In genomic region chr3:33057320-33058298, GRCh38 we compare ENCODE assay signal across 1 cellular context.
A peak's percentile ranks its signal among the peaks of the same experiment; 100 is the strongest.
TF ChIP-seq lines count a peak whose summit lies in the region.

No MANE protein-coding gene starts in this region.

TF ChIP-seq in GM12878, 131 proteins besides CTCF, POLR2A, EP300 and RAD21:
- TF ChIP-seq NFIC (IDR thresholded peaks at IDR 0.05; ENCODE audit: low read depth, low read length) (peak; percentile 60; the same call in 1 of the 2 replicates), CBFB (IDR thresholded peaks at IDR 0.05; ENCODE audit: low read depth) (0 out of 2 replicates have a peak, but pooled peaks have one; percentile 25), JUNB (IDR thresholded peaks at IDR 0.05) (peak; percentile 24; the same call in 1 of the 2 replicates), FOXM1 (IDR thresholded peaks at IDR 0.05; ENCODE audit: low read depth, low read length) (peak; percentile 34; the same call in 1 of the 2 replicates), ETV6 (conservative IDR thresholded peaks at IDR 0.05 in 1 of 2, IDR thresholded peaks at IDR 0.05 in 1 of 2; ENCODE audit: borderline replicate concordance in 1 of 2, low read depth in 1 of 2) (0 out of 4 replicates have a peak, but pooled peaks of 1 of the 2 experiments have one; percentile 34), TCF3 (IDR thresholded peaks at IDR 0.05; ENCODE audit: borderline replicate concordance, insufficient read depth, low read depth, low read length) (0 out of 2 replicates have a peak, but pooled peaks have one; percentile 10), KAT2A (conservative IDR thresholded peaks at IDR 0.05; ENCODE audit: control insufficient read depth, low read depth, low read length) (no peak), EED (IDR thresholded peaks at IDR 0.05; ENCODE audit: low read depth) (peak; percentile 77), NFXL1 (IDR thresholded peaks at IDR 0.05; ENCODE audit: borderline replicate concordance) (no peak), KLF5 (IDR thresholded peaks at IDR 0.05; ENCODE audit: partially characterized antibody) (no peak), RUNX3 (IDR thresholded peaks at IDR 0.05; ENCODE audit: low read length) (peak; percentile 88)
